In genomic region chr18:60506682-60507081, GRCh38 we compare ENCODE assay signal across 23 cellular contexts.
DNase-seq lines count a peak whose midpoint lies in the region; ATAC-seq and TF ChIP-seq lines count a peak whose summit lies in the region.
"Had no signal": no experiment of that assay in that cellular context is flagged by ENCODE, and none has a peak within 500 bp of the region (broad histone marks: within the 10 kb centered on the region; RNA-seq: fewer than 3 reads in every experiment).

No MANE protein-coding gene starts in this region.

- no peaks in the 10 kb centered on the region for H3K36me3 Mint-ChIP-seq in neural progenitor cell

- peaks cover 6% of the 10 kb centered on the region for H3K4me1 Mint-ChIP-seq in neural progenitor cell
- H3K4me1 Mint-ChIP-seq: activated CD4-positive, alpha-beta T cell treated with anti-CD3 and anti-CD28 coated beads, Interleukin-2, amount 10 ng/mL, durations not matched to agents 24 days and 14 days; activated naive CD8-positive, alpha-beta T cell treated with anti-CD3 and anti-CD28 coated beads, Interleukin-2, amount 50 U/mL, for 24 hours had no signal

- no peak for ATAC-seq in left cardiac atrium
- no peak for ATAC-seq in GM21423 (IDR thresholded peaks at IDR 0.05; ENCODE audit: unreplicated experiment)
- ATAC-seq: activated naive CD8-positive, alpha-beta T cell treated with anti-CD3 and anti-CD28 coated beads, Interleukin-2, amount 50 U/mL, for 24 hours; pancreas had no signal

- no peak overlapping the region for H3K4me3 ChIP-seq in ACC112 (ENCODE audit: low read depth, low read length)
- no peak overlapping the region for H3K4me3 ChIP-seq in neural progenitor cell
- H3K4me3 ChIP-seq: pancreas, tibial nerve had no signal

- peaks cover 2% of the 10 kb centered on the region for H3K4me1 ChIP-seq in ACC112 (ENCODE audit: control insufficient read depth, insufficient read depth, low read length, unreplicated experiment)
- H3K4me1 ChIP-seq in neural progenitor cell: no peaks in the 10 kb centered on the region
- H3K4me1 ChIP-seq: Caco-2, pancreas, tibial nerve had no signal

- no peaks in the 10 kb centered on the region for H3K79me2 ChIP-seq in ACC112 (ENCODE audit: control insufficient read depth, insufficient read depth, low read length, unreplicated experiment)
- no peaks in the 10 kb centered on the region for H3K79me2 ChIP-seq in neural progenitor cell (ENCODE audit: low read depth)

- H4K20me1 ChIP-seq in neural progenitor cell (ENCODE audit: low read depth): no peaks in the 10 kb centered on the region

- H3K9ac ChIP-seq in neural progenitor cell: no peak overlapping the region

- H3K27ac ChIP-seq in ACC112 (ENCODE audit: low read depth, low read length): no peak overlapping the region
- H3K27ac ChIP-seq in neural progenitor cell: no peak overlapping the region
- H3K27ac ChIP-seq: C4-2B, pancreas, tibial nerve, VCaP had no signal

- H3K4me2 ChIP-seq in neural progenitor cell: no peak overlapping the region

- H2AFZ ChIP-seq in ACC112 (ENCODE audit: low read length, unreplicated experiment) (peak overlapping the region; percentile 39), neural progenitor cell (replicated peaks) (no peak overlapping the region)

- no peaks in the 10 kb centered on the region for H3K9me3 Mint-ChIP-seq in neural progenitor cell
- H3K9me3 Mint-ChIP-seq: activated CD4-positive, alpha-beta T cell treated with anti-CD3 and anti-CD28 coated beads, Interleukin-2, amount 10 ng/mL, durations not matched to agents 24 days and 14 days; activated naive CD8-positive, alpha-beta T cell treated with anti-CD3 and anti-CD28 coated beads, Interleukin-2, amount 50 U/mL, for 24 hours; nephron progenitor cell had no signal

- no peaks in the 10 kb centered on the region for H3K9me3 ChIP-seq in neural progenitor cell (ENCODE audit: low read depth)
- H3K9me3 ChIP-seq: Caco-2, pancreas, tibial nerve had no signal

- no peaks in the 10 kb centered on the region for H3K27me3 ChIP-seq in ACC112 (ENCODE audit: insufficient read depth, low read length)
- H3K27me3 ChIP-seq in neural progenitor cell: no peaks in the 10 kb centered on the region
- H3K27me3 ChIP-seq: pancreas, tibial nerve had no signal

- no peaks in the 10 kb centered on the region for H3F3A ChIP-seq in neural progenitor cell (ENCODE audit: low read depth)

- H3K27me3 Mint-ChIP-seq in neural progenitor cell (ENCODE audit: insufficient read depth, low read depth): peaks cover 7% of the 10 kb centered on the region
- H3K27me3 Mint-ChIP-seq: activated CD4-positive, alpha-beta T cell treated with anti-CD3 and anti-CD28 coated beads, Interleukin-2, amount 10 ng/mL, durations not matched to agents 24 days and 14 days; activated naive CD8-positive, alpha-beta T cell treated with anti-CD3 and anti-CD28 coated beads, Interleukin-2, amount 50 U/mL, for 24 hours had no signal

- H3K27ac Mint-ChIP-seq in neural progenitor cell: no peak overlapping the region
- H3K27ac Mint-ChIP-seq: activated CD4-positive, alpha-beta T cell treated with anti-CD3 and anti-CD28 coated beads, Interleukin-2, amount 10 ng/mL, durations not matched to agents 24 days and 14 days; activated naive CD8-positive, alpha-beta T cell treated with anti-CD3 and anti-CD28 coated beads, Interleukin-2, amount 50 U/mL, for 24 hours; nephron progenitor cell had no signal

- no peaks in the 10 kb centered on the region for H3K36me3 ChIP-seq in ACC112 (ENCODE audit: insufficient read depth, low read length)
- H3K36me3 ChIP-seq in neural progenitor cell: no peaks in the 10 kb centered on the region
- H3K36me3 ChIP-seq: pancreas, tibial nerve had no signal

- intact Hi-C loops in left cardiac atrium (cut with DNase I): no loop called here

- H3K4me3 Mint-ChIP-seq in neural progenitor cell: no peak overlapping the region
- H3K4me3 Mint-ChIP-seq: activated CD4-positive, alpha-beta T cell treated with anti-CD3 and anti-CD28 coated beads, Interleukin-2, amount 10 ng/mL, durations not matched to agents 24 days and 14 days; activated naive CD8-positive, alpha-beta T cell treated with anti-CD3 and anti-CD28 coated beads, Interleukin-2, amount 50 U/mL, for 24 hours; nephron progenitor cell had no signal

- no peak for TF ChIP-seq CTCF in neural progenitor cell (IDR thresholded peaks at IDR 0.05)

- DNase-seq in DMS 273 (lab: John Stamatoyannopoulos, UW; ENCODE audit: unreplicated experiment): peak; percentile 85
- DNase-seq in NCI-H82 (lab: John Stamatoyannopoulos, UW): peak; percentile 81
- DNase-seq in fibroblast of the conjunctiva (ENCODE audit: low read depth): peak; percentile 60
- no peak for DNase-seq in GOT3 (lab: John Stamatoyannopoulos, UW)
- DNase-seq in neural progenitor cell (ENCODE audit: low spot score): no peak
- no peak for DNase-seq in left cardiac atrium
- DNase-seq: ACHN; activated CD4-positive, alpha-beta T cell treated with anti-CD3 and anti-CD28 coated beads, Interleukin-2, amount 10 ng/mL, durations not matched to agents 24 days and 14 days; activated naive CD8-positive, alpha-beta T cell treated with anti-CD3 and anti-CD28 coated beads, Interleukin-2, amount 50 U/mL, for 24 hours; activated T-cell treated with anti-CD3 and anti-CD28 coated beads, Interleukin-2, amount 50 U/mL, for 48 hours; Caco-2; dermis blood vessel endothelial cell; H7; Kasumi-1; NCI-H774; nephron progenitor cell; pancreas; stimulated activated CD4-positive, alpha-beta T cell treated with anti-CD3 and anti-CD28 coated beads, Interleukin-2, amount 100 ng/mL, for 24 hours had no signal

Comparison
In these comparisons a context has a peak if more than half of its experiments do, and no peak if none do; other contexts are left out.
1. DNase-seq: peak in DMS 273 (single experiment), NCI-H82 (single experiment) and fibroblast of the conjunctiva (single experiment); none in GOT3 (single experiment), neural progenitor cell (single experiment) and left cardiac atrium (single experiment).